9 cellular contexts compared by ENCODE assay signal in the genomic region with DNA sequence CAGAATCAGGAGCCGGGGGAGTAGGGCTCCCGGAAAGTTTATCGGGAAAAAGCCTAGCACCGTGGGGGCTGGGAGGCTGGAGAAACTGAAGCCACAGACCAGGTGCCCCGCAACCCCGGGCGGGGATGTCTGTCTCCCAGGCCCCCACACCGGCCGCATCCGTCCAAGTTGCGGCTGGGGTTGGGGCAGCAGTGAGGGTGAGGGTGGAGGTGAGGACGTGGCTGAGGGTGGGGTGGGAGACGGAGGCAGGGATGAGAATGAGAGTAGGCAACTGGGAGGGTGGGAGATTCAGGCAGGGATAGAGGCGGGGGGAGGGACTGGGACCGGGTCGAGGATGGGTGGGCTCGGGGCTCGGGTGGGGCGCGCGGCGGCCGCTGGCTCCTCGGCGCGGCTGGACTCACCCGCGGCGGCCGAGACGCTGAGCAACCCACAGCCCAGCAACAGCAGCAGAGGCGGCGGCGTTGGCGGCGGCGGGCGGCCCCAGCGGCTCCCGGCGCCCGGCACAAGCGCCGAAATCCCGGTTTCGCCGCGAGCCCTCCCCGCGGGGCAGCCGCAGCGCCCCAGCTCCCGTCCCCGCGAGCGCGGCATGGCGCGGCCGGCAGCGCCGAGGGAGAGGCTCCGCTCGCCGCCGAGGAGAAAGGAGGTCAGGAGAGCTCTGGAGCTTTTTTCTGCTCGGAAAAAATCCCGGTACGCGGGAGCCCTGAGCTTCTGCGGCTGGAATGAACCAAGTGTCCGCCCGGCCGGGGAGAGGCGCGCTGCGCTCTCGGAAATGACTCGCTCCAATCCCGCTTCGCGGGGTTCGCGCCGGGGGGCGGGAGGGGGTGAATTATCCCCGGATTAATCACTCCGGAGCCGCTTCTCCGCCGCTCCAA. TPM values are rescaled to one million over a fixed set of nuclear protein-coding genes. Genes with fewer than 3 reads are reported as not detected.
DNase-seq lines count a peak whose midpoint lies in the region; ATAC-seq and TF ChIP-seq lines count a peak whose summit lies in the region.
"Had no signal": no experiment of that assay in that cellular context is flagged by ENCODE, and none has a peak within 500 bp of the region (broad histone marks: within the 10 kb centered on the region; RNA-seq: fewer than 3 reads in every experiment).

A gene (minus strand): TSS at position 721 of the 872 bp plus-strand sequence. CDS start 133 bp downstream, at position 588.

- intact Hi-C loops in left ventricle myocardium inferior (cut with micrococcal nuclease): no loop called here

- H3K9me3 Mint-ChIP-seq in T-helper 1 cell treated with Interleukin-12 subunit alpha and Interleukin-12 subunit beta and Interleukin-4 antibody, amounts not matched to agents 30 μg/mL and 1 μg/mL, for 36 hours: no peaks in the 10 kb centered on the region

- no peaks in the 10 kb centered on the region for H3K9me3 ChIP-seq in left ventricle myocardium inferior (replicated peaks)

- peaks cover 100% of the 10 kb centered on the region for H3K27me3 ChIP-seq in left ventricle myocardium inferior (ENCODE audit: low read depth)

- no peak for TF ChIP-seq CTCF in left ventricle myocardium inferior (IDR thresholded peaks at IDR 0.05; ENCODE audit: borderline replicate concordance)

- H3K4me3 ChIP-seq in left ventricle myocardium inferior: peak within 1 kb of the TSS; percentile 60

- H3K4me3 Mint-ChIP-seq in T-helper 1 cell treated with Interleukin-12 subunit alpha and Interleukin-12 subunit beta and Interleukin-4 antibody, amounts not matched to agents 30 μg/mL and 1 μg/mL, for 36 hours: peak within 1 kb of the TSS; percentile 7

- H3K36me3 Mint-ChIP-seq in T-helper 1 cell treated with Interleukin-12 subunit alpha and Interleukin-12 subunit beta and Interleukin-4 antibody, amounts not matched to agents 30 μg/mL and 1 μg/mL, for 36 hours (ENCODE audit: low read depth): no peaks in the 10 kb centered on the region

- H3K4me1 Mint-ChIP-seq in T-helper 1 cell treated with Interleukin-12 subunit alpha and Interleukin-12 subunit beta and Interleukin-4 antibody, amounts not matched to agents 30 μg/mL and 1 μg/mL, for 36 hours (ENCODE audit: low read depth): peaks cover 7% of the 10 kb centered on the region

- H3K27ac ChIP-seq in left ventricle myocardium inferior (replicated peaks): no peak within 1 kb of the TSS

- ATAC-seq in HG02884 (IDR thresholded peaks at IDR 0.05; ENCODE audit: unreplicated experiment) (no peak), GM21381 (IDR thresholded peaks at IDR 0.05; ENCODE audit: unreplicated experiment) (no peak)

- H3K36me3 ChIP-seq in left ventricle myocardium inferior: no peaks in the 10 kb centered on the region

- H3K4me1 ChIP-seq in left ventricle myocardium inferior: peaks cover 42% of the 10 kb centered on the region

- H3K27me3 Mint-ChIP-seq in T-helper 1 cell treated with Interleukin-12 subunit alpha and Interleukin-12 subunit beta and Interleukin-4 antibody, amounts not matched to agents 30 μg/mL and 1 μg/mL, for 36 hours (ENCODE audit: low read depth): peaks cover 63% of the 10 kb centered on the region

- peak within 1 kb of the TSS; percentile 2 for H3K27ac Mint-ChIP-seq in T-helper 1 cell treated with Interleukin-12 subunit alpha and Interleukin-12 subunit beta and Interleukin-4 antibody, amounts not matched to agents 30 μg/mL and 1 μg/mL, for 36 hours

- no peak for DNase-seq in T-helper 1 cell
- DNase-seq in T1000 (lab: John Stamatoyannopoulos, UW): peak; percentile 84
- DNase-seq in left ventricle myocardium inferior: peak; percentile 18
- peak; percentile 83 for DNase-seq in putamen (ENCODE audit: low spot score)
- no peak for DNase-seq in NOMO-1 treated with dmso at 0.1 percent for 144 hours (lab: John Stamatoyannopoulos, UW; ENCODE audit: unreplicated experiment)

RNA-seq across cellular contexts. Expression of the gene that starts here (rescaled TPM):
- 0.14 TPM for total RNA-seq in left ventricle myocardium inferior
- total RNA-seq: T-helper 1 cell treated with Interleukin-12 subunit alpha and Interleukin-12 subunit beta and Interleukin-4 antibody, amounts not matched to agents 30 ng/mL and 1 ng/mL, for 36 hours had no signal

Comparison
In these comparisons a context has a peak if more than half of its experiments do, and no peak if none do; other contexts are left out.
1. Peak in DNase-seq and H3K4me3 ChIP-seq in left ventricle myocardium inferior; RNA of the gene not detected or under 1 TPM.
2. DNase-seq: peak in T1000 (single experiment) and putamen (single experiment); none in T-helper 1 cell (0 of 5) and NOMO-1 treated with dmso at 0.1 percent for 144 hours (single experiment).